Comparison of ENCODE assay signal across 29 cellular contexts in the genomic region with DNA sequence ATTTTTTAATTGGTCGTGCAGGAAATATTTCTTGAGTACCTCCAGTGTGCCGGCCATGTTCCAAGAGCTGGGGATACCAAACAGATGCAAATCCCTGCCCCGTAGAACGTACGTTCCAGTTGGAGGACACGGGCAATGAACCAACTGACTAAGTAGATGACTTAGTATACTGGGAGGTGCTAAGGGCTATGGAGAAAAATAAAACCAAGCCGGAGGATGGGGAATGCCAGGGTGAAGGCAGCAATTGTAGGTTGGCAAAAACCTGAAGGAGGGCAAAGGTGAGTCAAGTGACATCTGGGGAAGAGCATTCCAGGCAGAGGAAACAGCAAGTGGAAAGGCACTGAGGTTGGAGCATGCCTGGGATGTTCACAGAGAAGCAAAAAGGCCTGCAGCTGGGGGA.
"Had no signal": no experiment of that assay in that cellular context is flagged by ENCODE, and none has a peak within 500 bp of the region (broad histone marks: within the 10 kb centered on the region; RNA-seq: fewer than 3 reads in every experiment).

No MANE protein-coding gene starts in this region.

- H3K27ac ChIP-seq: SJCRH30, SK-N-MC had no signal

- ATAC-seq: activated naive CD8-positive, alpha-beta T cell treated with anti-CD3 and anti-CD28 coated beads, Interleukin-2, amount 50 U/mL, for 24 hours; Panc1 had no signal

- H3K9me3 Mint-ChIP-seq: activated T-helper 2 cell treated with anti-CD3 and anti-CD28 coated beads, Interferon-gamma antibody, Interleukin-2, Interleukin-4, amounts not matched to agents 10 μg/mL and 5 μg/mL and 100 μg/mL, durations not matched to agents 14 hours and 24 hours and 36 hours; T-helper 2 cell treated with Interferon-gamma antibody and Interleukin-4, amounts not matched to agents 5 μg/mL and 100 μg/mL, for 36 hours had no signal

- H3K27me3 ChIP-seq: MG63, SJCRH30 had no signal

- FAIRE-seq: bronchial epithelial cell, TTC549 had no signal

- H3K4me1 Mint-ChIP-seq: brain had no signal

- H3K9me3 ChIP-seq: MG63, SJCRH30 had no signal

- H3K27ac Mint-ChIP-seq: activated CD4-positive, alpha-beta memory T cell treated with anti-CD3 and anti-CD28 coated beads for 36 hours; activated naive CD4-positive, alpha-beta T cell treated with anti-CD3 and anti-CD28 coated beads, Interleukin-2, amount 10 ng/mL, durations not matched to agents 7 days and 5 days; activated naive CD8-positive, alpha-beta T cell; activated naive CD8-positive, alpha-beta T cell treated with anti-CD3 and anti-CD28 coated beads, Interleukin-2, amount 50 U/mL, for 24 hours; activated T-cell treated with anti-CD3 and anti-CD28 coated beads, Interleukin-2, amount 50 U/mL, for 72 hours; activated T-helper 2 cell treated with anti-CD3 and anti-CD28 coated beads, Interferon-gamma antibody, Interleukin-2, Interleukin-4, amounts not matched to agents 10 μg/mL and 5 μg/mL and 100 μg/mL, durations not matched to agents 14 hours and 24 hours and 36 hours; brain; T-helper 2 cell treated with Interferon-gamma antibody and Interleukin-4, amounts not matched to agents 5 μg/mL and 100 μg/mL, for 36 hours had no signal

- H3K4me3 ChIP-seq: MG63, SJCRH30, SK-N-MC had no signal

- H3K27me3 Mint-ChIP-seq: activated CD4-positive, alpha-beta memory T cell treated with anti-CD3 and anti-CD28 coated beads for 36 hours; activated naive CD8-positive, alpha-beta T cell; activated naive CD8-positive, alpha-beta T cell treated with anti-CD3 and anti-CD28 coated beads, Interleukin-2, amount 50 U/mL, for 24 hours had no signal

- H3K4me3 Mint-ChIP-seq: activated CD4-positive, alpha-beta memory T cell treated with anti-CD3 and anti-CD28 coated beads for 36 hours; activated naive CD4-positive, alpha-beta T cell treated with anti-CD3 and anti-CD28 coated beads, Interleukin-2, amount 10 ng/mL, durations not matched to agents 7 days and 5 days; activated naive CD8-positive, alpha-beta T cell; activated naive CD8-positive, alpha-beta T cell treated with anti-CD3 and anti-CD28 coated beads, Interleukin-2, amount 50 U/mL, for 24 hours; activated T-cell treated with anti-CD3 and anti-CD28 coated beads, Interleukin-2, amount 50 U/mL, for 72 hours; brain; T-helper 1 cell treated with Interleukin-12 subunit alpha and Interleukin-12 subunit beta and Interleukin-4 antibody, amounts not matched to agents 30 μg/mL and 1 μg/mL, for 36 hours had no signal

- H3K36me3 ChIP-seq: MG63, SJCRH30 had no signal

- DNase-seq: activated CD4-positive, alpha-beta memory T cell treated with anti-CD3 and anti-CD28 coated beads for 36 hours; activated CD4-positive, alpha-beta T cell treated with anti-CD3 and anti-CD28 coated beads, Interleukin-2, amount 50 U/mL, for 1 hour; activated naive CD8-positive, alpha-beta T cell treated with anti-CD3 and anti-CD28 coated beads, Interleukin-2, amount 50 U/mL, for 24 hours; activated T-cell treated with anti-CD3 and anti-CD28 coated beads, Interleukin-2, amount 50 U/mL, for 1 hour; activated T-cell treated with anti-CD3 and anti-CD28 coated beads, Interleukin-2, amount 50 U/mL, for 72 hours; anterior cingulate cortex; caudate nucleus; cerebellar nuclear complex; Kasumi-1; KG1; MG63; NCI-H1092 treated with DMSO at 0.1 percent for 48 hours; NCI-H1417; NCI-H187 treated with DMSO at 0.1 percent for 48 hours; NCI-H2081; NCI-H226; NCI-H524 treated with DMSO at 0.1 percent for 48 hours; SHP77; SJCRH30 had no signal
